14 cellular contexts compared by ENCODE assay signal in the genomic region with DNA sequence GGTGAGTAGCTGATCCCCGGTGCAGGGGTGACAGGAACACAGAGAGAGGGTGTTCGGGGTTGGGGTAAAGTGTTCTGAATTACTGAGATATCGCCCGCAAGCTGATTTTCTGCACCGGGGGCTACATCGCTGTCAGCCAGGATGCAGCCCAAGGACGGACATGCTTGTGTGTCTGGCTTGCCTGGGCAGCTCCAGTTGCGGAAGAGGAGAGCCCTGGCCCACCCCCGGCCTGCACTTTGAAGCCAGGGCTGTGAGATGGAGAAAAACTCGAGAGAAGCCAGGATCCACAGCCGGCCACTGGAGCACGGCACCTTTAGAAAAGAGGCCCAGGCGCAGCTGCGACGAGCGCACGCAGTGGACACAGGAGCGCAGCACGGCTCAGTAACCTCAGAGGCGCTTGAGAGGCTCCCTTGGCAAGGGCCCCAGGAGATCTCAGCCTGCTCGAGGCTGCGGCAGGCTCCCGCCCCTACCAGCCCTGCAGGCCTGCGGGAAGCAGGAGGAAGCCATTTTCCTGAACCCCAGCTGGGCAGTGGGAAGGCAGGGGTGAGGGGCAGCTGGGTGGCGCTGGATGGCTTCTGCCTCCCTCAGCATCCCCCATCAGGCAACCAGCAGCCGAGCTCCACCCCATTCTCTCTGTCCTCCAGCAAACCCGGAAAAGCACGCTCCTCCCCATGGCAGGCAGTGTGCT. TPM values are rescaled to one million over a fixed set of nuclear protein-coding genes. Genes with fewer than 3 reads are reported as not detected.
DNase-seq lines count a peak whose midpoint lies in the region; ATAC-seq and TF ChIP-seq lines count a peak whose summit lies in the region.
"Had no signal": no experiment of that assay in that cellular context is flagged by ENCODE, and none has a peak within 500 bp of the region (broad histone marks: within the 10 kb centered on the region; RNA-seq: fewer than 3 reads in every experiment).

No MANE protein-coding gene starts in this region.

- CTCF ChIA-PET in AG04450 (lab: Charles Lee) = no interaction called here
- CTCF ChIA-PET in CD4-positive, alpha-beta memory T cell (lab: Charles Lee; ENCODE audit: partially characterized antibody) = interaction anchor here (0.9 kb wide), 1 partner anchor 59 kb away, joined by 3 read pairs; no protein-coding TSS in a partner anchor

- WGBS in HUES64 = 76% methylated on average over 28 of the region's 28 CpGs

- no peaks in the 10 kb centered on the region for H3K36me3 Mint-ChIP-seq in mesothelial cell of epicardium
- no peaks in the 10 kb centered on the region for H3K36me3 Mint-ChIP-seq in CD4-positive, alpha-beta memory T cell
- H3K36me3 Mint-ChIP-seq: activated naive CD4-positive, alpha-beta T cell treated with anti-CD3 and anti-CD28 coated beads, Interleukin-2, amount 50 U/mL, for 72 hours; CD8-positive, alpha-beta T cell had no signal

- H3K4me3 ChIP-seq in AG04450 (ENCODE audit: low read depth, low read length) = no peak overlapping the region
- no peak overlapping the region for H3K4me3 ChIP-seq in HUES64 (ENCODE audit: low read length)
- no peak overlapping the region for H3K4me3 ChIP-seq in CD4-positive, alpha-beta memory T cell (ENCODE audit: low read length in 2 of 2)

- H3K27ac ChIP-seq in AG04450 (ENCODE audit: low read depth, low read length) (peak overlapping the region; percentile 31), HUES64 (ENCODE audit: low read depth, low read length) (no peak overlapping the region), caudate nucleus (ENCODE audit: low read depth, low read length) (peak overlapping the region; percentile 19)
- H3K27ac ChIP-seq in CD4-positive, alpha-beta memory T cell (ENCODE audit: low read depth, low read length) = no peak overlapping the region

- no peaks in the 10 kb centered on the region for H3K27me3 Mint-ChIP-seq in mesothelial cell of epicardium (ENCODE audit: low read depth)
- peaks cover 0 to 1% of the 10 kb centered on the region in 2 donors for H3K27me3 Mint-ChIP-seq in CD4-positive, alpha-beta memory T cell

- no peaks in the 10 kb centered on the region for H3K9me3 Mint-ChIP-seq in mesothelial cell of epicardium
- H3K9me3 Mint-ChIP-seq in CD4-positive, alpha-beta memory T cell = no peaks in the 10 kb centered on the region
- H3K9me3 Mint-ChIP-seq: activated naive CD4-positive, alpha-beta T cell treated with anti-CD3 and anti-CD28 coated beads, Interleukin-2, amount 50 U/mL, for 72 hours; CD8-positive, alpha-beta T cell had no signal

- H3K27me3 ChIP-seq in AG04450 (ENCODE audit: control insufficient read depth, insufficient read depth, low read length) (no peaks in the 10 kb centered on the region), HUES64 (ENCODE audit: insufficient read depth, low read length) (no peaks in the 10 kb centered on the region)
- no peaks in the 10 kb centered on the region for H3K27me3 ChIP-seq in CD4-positive, alpha-beta memory T cell (ENCODE audit: insufficient read depth, low read length)

- TF ChIP-seq CTCF in AG04450 (IDR thresholded peaks at IDR 0.05; ENCODE audit: low read depth, low read length) (no peak), mesothelial cell of epicardium (IDR thresholded peaks at IDR 0.05; ENCODE audit: unreplicated experiment) (no peak)

- no peak overlapping the region for H3K4me3 Mint-ChIP-seq in mesothelial cell of epicardium
- H3K4me3 Mint-ChIP-seq in CD4-positive, alpha-beta memory T cell = no peak overlapping the region
- H3K4me3 Mint-ChIP-seq: CD8-positive, alpha-beta T cell had no signal

- no peak for ATAC-seq in HG03354 (IDR thresholded peaks at IDR 0.05; ENCODE audit: poor library complexity, severe bottlenecking, unreplicated experiment)
- ATAC-seq: CD8-positive, alpha-beta T cell had no signal

- H3K36me3 ChIP-seq in HUES64 (ENCODE audit: insufficient read depth, low read length) = no peaks in the 10 kb centered on the region
- no peaks in the 10 kb centered on the region for H3K36me3 ChIP-seq in CD4-positive, alpha-beta memory T cell (ENCODE audit: insufficient read depth, low read length)

- H3K4me1 ChIP-seq in HUES64 (ENCODE audit: insufficient read depth, low read length) = peaks cover 33% of the 10 kb centered on the region
- no peaks in the 10 kb centered on the region for H3K4me1 ChIP-seq in CD4-positive, alpha-beta memory T cell (ENCODE audit: insufficient read depth, low read length)

- 0 out of 2 replicates have a peak overlapping the region, but pooled peaks have one; percentile 28 for H3K9ac ChIP-seq in HUES64 (ENCODE audit: low read depth, low read length)

- H3K4me1 Mint-ChIP-seq in mesothelial cell of epicardium = peaks cover 57% of the 10 kb centered on the region
- peaks cover 0 to 7% (median 0%) of the 10 kb centered on the region in 4 donors for H3K4me1 Mint-ChIP-seq in CD4-positive, alpha-beta memory T cell

- H3K9me3 ChIP-seq in AG04450 (ENCODE audit: control insufficient read depth, insufficient read depth, low read length) = no peaks in the 10 kb centered on the region; the same call in 1 of the 2 replicates
- H3K9me3 ChIP-seq in HUES64 (ENCODE audit: insufficient read depth, low read depth, low read length) = no peaks in the 10 kb centered on the region
- no peaks in the 10 kb centered on the region for H3K9me3 ChIP-seq in CD4-positive, alpha-beta memory T cell (ENCODE audit: control insufficient read depth in 1 of 2, low read length in 2 of 2)

- peak overlapping the region; percentile 94 for H3K27ac Mint-ChIP-seq in mesothelial cell of epicardium
- H3K27ac Mint-ChIP-seq in CD4-positive, alpha-beta memory T cell = no peak overlapping the region
- H3K27ac Mint-ChIP-seq: activated naive CD4-positive, alpha-beta T cell treated with anti-CD3 and anti-CD28 coated beads, Interleukin-2, amount 50 U/mL, for 72 hours; CD8-positive, alpha-beta T cell had no signal

- intact Hi-C loops in CD4-positive, alpha-beta memory T cell (cut with micrococcal nuclease) = no loop called here

- POLR2A ChIA-PET in AG04450 (lab: Yijun Ruan, JAX) = interaction anchor here (0.5 kb wide), 1 partner anchor 101 kb away, joined by 4 read pairs; no protein-coding TSS in a partner anchor
- POLR2A ChIA-PET in CD4-positive, alpha-beta memory T cell (lab: Charles Lee; ENCODE audit: partially characterized antibody) = no interaction called here

- DNase-seq in AG04450 (ENCODE audit: low read depth, low spot score) (no peak), caudate nucleus (lab: John Stamatoyannopoulos, UW) (peak in 3 of 61 donors; percentile 18 to 25 (median 23)), mesothelial cell of epicardium (ENCODE audit: low spot score in 2 of 2, unreplicated experiment in 2 of 2) (no peak), HCEC 1CT (no peak), NOMO-1 treated with DMSO at 0.1 percent for 48 hours (lab: John Stamatoyannopoulos, UW; ENCODE audit: unreplicated experiment) (no peak)
- DNase-seq in CD4-positive, alpha-beta memory T cell = no peak
- DNase-seq: activated CD4-positive, alpha-beta T cell treated with anti-CD3 and anti-CD28 coated beads, Interleukin-2, amount 50 U/mL, for 1 hour; CD8-positive, alpha-beta T cell; NCI-H524; posterior cingulate gyrus had no signal

RNA-seq across cellular contexts. Expression of gene C9orf50, which starts 59.2 kb away (rescaled TPM):
- polyA plus RNA-seq in AG04450 (2011; rRNA removed) = 0.26 and 0.30 TPM in 2 replicates
- polyA minus RNA-seq in AG04450 (2011; rRNA and poly(A)+ RNA removed) = not detected in 2 replicates
- polyA plus RNA-seq in HUES64 (2013, experiment 1 of 2) = not detected
- not detected for polyA plus RNA-seq in HUES64 (2013, experiment 2 of 2)
- total RNA-seq in mesothelial cell of epicardium = 0.23 to 0.87 TPM (median 0.69 TPM) in 3 replicates
- not detected for total RNA-seq in CD4-positive, alpha-beta memory T cell
- polyA plus RNA-seq in CD4-positive, alpha-beta memory T cell = not detected
- total RNA-seq: ureter had no signal

Comparison
In these comparisons a context has a peak if more than half of its experiments do, and no peak if none do; other contexts are left out.
1. H3K27ac ChIP-seq: peak in AG04450 (single experiment) and caudate nucleus (single experiment); none in HUES64 (single experiment) and CD4-positive, alpha-beta memory T cell (single experiment).